ENCODE assay signal across 15 cellular contexts in genomic region chr14:64682843-64683242, GRCh38. TPM values are rescaled to one million over a fixed set of nuclear protein-coding genes. Genes with fewer than 3 reads are reported as not detected.
A peak's percentile ranks its signal among the peaks of the same experiment; 100 is the strongest.
DNase-seq lines count a peak whose midpoint lies in the region; ATAC-seq and TF ChIP-seq lines count a peak whose summit lies in the region.
"Had no signal": no experiment of that assay in that cellular context is flagged by ENCODE, and none has a peak within 500 bp of the region (broad histone marks: within the 10 kb centered on the region; RNA-seq: fewer than 3 reads in every experiment).

No MANE protein-coding gene starts in this region.

- DNase-seq in nephron progenitor cell, result no peak
- DNase-seq in thoracic aorta (ENCODE audit: low spot score), result no peak
- DNase-seq in activated CD4-positive, alpha-beta T cell treated with anti-CD3 and anti-CD28 coated beads, Interleukin-2, amount 50 U/mL, for 4 hours, result no peak
- DNase-seq: Calu3, erythroblast, NCI-H187, T-cell had no signal

- H3K9me3 ChIP-seq in duodenal mucosa (ENCODE audit: control insufficient read depth in 1 of 2, low read length in 2 of 2), result no peaks in the 10 kb centered on the region
- H3K9me3 ChIP-seq in thoracic aorta, result no peaks in the 10 kb centered on the region

- no peak overlapping the region for H3K9ac ChIP-seq in duodenal mucosa (ENCODE audit: low read depth in 1 of 2, low read length in 2 of 2)

- peaks cover 2% of the 10 kb centered on the region for H3K27me3 Mint-ChIP-seq in nephron progenitor cell (ENCODE audit: low read depth, poor library complexity)
- H3K27me3 Mint-ChIP-seq: T-cell had no signal

- H3K27me3 ChIP-seq in duodenal mucosa (ENCODE audit: control insufficient read depth in 1 of 2, insufficient read depth in 2 of 2, low read length in 2 of 2) (no peaks in the 10 kb centered on the region), thoracic aorta (replicated peaks; ENCODE audit: insufficient read depth) (no peaks in the 10 kb centered on the region)

- H3K36me3 ChIP-seq in duodenal mucosa (ENCODE audit: control insufficient read depth in 1 of 2, insufficient read depth in 2 of 2, low read length in 2 of 2), result no peaks in the 10 kb centered on the region
- H3K36me3 ChIP-seq in thoracic aorta, result no peaks in the 10 kb centered on the region

- no peaks in the 10 kb centered on the region for H3K9me3 Mint-ChIP-seq in nephron progenitor cell
- H3K9me3 Mint-ChIP-seq: H9, T-cell, WTC11 had no signal

- H3K36me3 Mint-ChIP-seq in nephron progenitor cell (ENCODE audit: low read depth), result no peaks in the 10 kb centered on the region
- H3K36me3 Mint-ChIP-seq: T-cell, WTC11 had no signal

- H3K4me3 ChIP-seq in duodenal mucosa (ENCODE audit: low read depth in 1 of 2, low read length in 2 of 2), result no peak overlapping the region
- H3K4me3 ChIP-seq in thoracic aorta, result no peak overlapping the region
- H3K4me3 ChIP-seq: GM12878 had no signal

- TF ChIP-seq CTCF in nephron progenitor cell (IDR thresholded peaks at IDR 0.05) (no peak), thoracic aorta (IDR thresholded peaks at IDR 0.05) (no peak)

- H3K4me3 Mint-ChIP-seq in nephron progenitor cell, result peak overlapping the region; percentile 39
- H3K4me3 Mint-ChIP-seq: H9, T-cell, WTC11 had no signal

- peak overlapping the region; percentile 97 for H3K27ac Mint-ChIP-seq in nephron progenitor cell
- H3K27ac Mint-ChIP-seq: T-cell had no signal

- H3K4me1 ChIP-seq in duodenal mucosa (ENCODE audit: control insufficient read depth in 1 of 2, insufficient read depth in 2 of 2, low read length in 2 of 2) (peaks cover 4 to 14% of the 10 kb centered on the region in 2 donors), thoracic aorta (ENCODE audit: control insufficient read depth in 1 of 2, low read depth in 2 of 2) (peaks cover 32 to 44% of the 10 kb centered on the region in 2 donors)

- H3K27ac ChIP-seq in angular gyrus (ENCODE audit: low read depth, low read length) (peak overlapping the region; percentile 93), duodenal mucosa (ENCODE audit: low read depth, low read length) (peak overlapping the region; percentile 10), thoracic aorta (peak overlapping the region; percentile 91 to 98)

- ATAC-seq in thoracic aorta (ENCODE audit: insufficient number of reproducible peaks, low FRiP score, low read depth), result no peak
- ATAC-seq in GM19467 (IDR thresholded peaks at IDR 0.05; ENCODE audit: unreplicated experiment), result no peak
- ATAC-seq in GM19324 (IDR thresholded peaks at IDR 0.05; ENCODE audit: low FRiP score, unreplicated experiment), result no peak
- ATAC-seq in GM19328 (IDR thresholded peaks at IDR 0.05; ENCODE audit: unreplicated experiment), result no peak
- ATAC-seq: GM12878, T-cell had no signal

- peaks cover 67% of the 10 kb centered on the region for H3K4me1 Mint-ChIP-seq in nephron progenitor cell

RNA-seq across cellular contexts. Expression of gene PLEKHG3, which starts 21.4 kb away (rescaled TPM):
- 10 to 100 TPM; 63.2 to 71.5 TPM for total RNA-seq in thoracic aorta

Comparison
In these comparisons a context has a peak if more than half of its experiments do, and no peak if none do; other contexts are left out.
1. H3K27ac ChIP-seq: peak in every context shown above with its lines; median percentile 94 in thoracic aorta; 93 in angular gyrus; 10 in duodenal mucosa.